17 cellular contexts compared by ENCODE assay signal in the genomic region with DNA sequence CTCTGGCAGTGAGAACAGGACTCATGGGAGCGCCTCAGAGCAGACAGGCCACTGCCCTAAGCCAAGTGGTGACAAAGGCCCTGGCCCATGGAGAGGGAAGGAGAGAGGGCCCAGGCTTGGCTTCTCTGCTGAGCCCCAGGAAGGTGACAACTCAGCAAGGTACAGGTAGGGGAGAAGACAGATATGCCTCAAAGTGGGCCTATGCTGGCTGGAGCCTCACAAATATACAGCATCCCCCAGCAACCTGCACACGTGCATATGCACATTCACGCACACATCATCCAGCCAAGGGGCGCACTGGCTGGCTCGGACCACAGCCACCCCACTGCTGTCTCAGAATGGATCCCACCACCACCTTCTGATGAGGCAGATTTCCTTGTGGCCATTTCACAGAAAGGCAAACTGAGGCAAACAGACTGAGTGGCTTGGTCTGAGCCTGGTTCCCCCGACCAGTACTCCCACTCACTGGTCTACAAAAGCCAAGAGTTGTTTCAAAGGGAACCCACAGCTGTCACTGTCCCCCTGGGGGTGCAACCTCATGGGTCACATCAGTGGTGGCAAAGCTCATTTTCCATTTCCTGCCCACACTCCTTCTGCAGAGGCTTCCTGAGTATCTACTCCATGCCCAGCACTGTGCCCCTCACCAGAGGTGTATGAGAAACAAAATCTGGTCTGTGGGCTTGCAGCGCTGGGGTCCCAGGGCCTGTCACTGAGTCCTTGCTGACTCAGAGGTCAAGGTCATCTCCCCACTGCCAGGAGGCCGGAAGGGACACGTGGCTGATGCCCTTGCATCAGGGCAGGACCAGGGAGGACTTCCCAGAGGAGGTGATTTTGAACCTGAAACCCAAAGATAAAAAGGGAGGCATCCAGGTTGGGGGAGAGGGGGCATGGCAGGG.
DNase-seq lines count a peak whose midpoint lies in the region; ATAC-seq, FAIRE-seq and TF ChIP-seq lines count a peak whose summit lies in the region.
"Had no signal": no experiment of that assay in that cellular context is flagged by ENCODE, and none has a peak within 500 bp of the region (broad histone marks: within the 10 kb centered on the region; RNA-seq: fewer than 3 reads in every experiment).

No MANE protein-coding gene starts in this region.

- no peak overlapping the region for H2AFZ ChIP-seq in HepG2 (ENCODE audit: low read length)
- H2AFZ ChIP-seq in neuronal stem cell (ENCODE audit: low read length): no peak overlapping the region

- TF ChIP-seq CTCF in HepG2 (CRISPR knock-in tag; IDR thresholded peaks at IDR 0.05) (no peak), right lobe of liver (IDR thresholded peaks at IDR 0.05) (no peak), GM13977 (IDR thresholded peaks at IDR 0.05; ENCODE audit: extremely low read depth, insufficient read depth, missing control alignments) (no peak)

- FAIRE-seq in HepG2 (lab: Jason Lieb, UNC): no peak
- FAIRE-seq: A204.1 had no signal

- no peak overlapping the region; a peak in 1 of 6 replicates for H3K4me3 ChIP-seq in HepG2 (replicated peaks in 1 of 3; ENCODE audit: insufficient read depth in 1 of 3, low read depth in 2 of 3, low read length in 3 of 3)
- no peak overlapping the region for H3K4me3 ChIP-seq in right lobe of liver
- H3K4me3 ChIP-seq in adipocyte (ENCODE audit: low read length): no peak overlapping the region
- no peak overlapping the region for H3K4me3 ChIP-seq in neuronal stem cell (ENCODE audit: low read length in 2 of 2)

- H4K8ac ChIP-seq in neuronal stem cell (ENCODE audit: low read depth, low read length): no peak overlapping the region

- no peak overlapping the region for H3K4ac ChIP-seq in neuronal stem cell (ENCODE audit: low read length)

- CTCF ChIA-PET in HepG2 (lab: Yijun Ruan, JAX; ENCODE audit: low intra/inter-chr PET ratio, low total read pairs): no interaction called here

- H2AK5ac ChIP-seq in neuronal stem cell (ENCODE audit: low read depth, low read length): no peak overlapping the region

- H3K4me1 ChIP-seq in HepG2 (ENCODE audit: insufficient read depth, low read length): peaks cover 16% of the 10 kb centered on the region
- no peaks in the 10 kb centered on the region for H3K4me1 ChIP-seq in right lobe of liver
- peaks cover 29% of the 10 kb centered on the region for H3K4me1 ChIP-seq in adipocyte (ENCODE audit: control insufficient read depth, insufficient read depth, low read length)
- peaks cover 0 to 4% of the 10 kb centered on the region in 2 donors for H3K4me1 ChIP-seq in neuronal stem cell (ENCODE audit: control insufficient read depth in 2 of 2, insufficient read depth in 1 of 2, low read depth in 1 of 2, low read length in 2 of 2)

- no peak for TF ChIP-seq POLR2A in HepG2 (IDR thresholded peaks at IDR 0.05; ENCODE audit: insufficient read depth in 1 of 2, low read depth in 2 of 2, low read length in 2 of 2)
- TF ChIP-seq POLR2A in right lobe of liver (IDR thresholded peaks at IDR 0.05): no peak

- no peak overlapping the region for H2BK5ac ChIP-seq in neuronal stem cell (ENCODE audit: low read length)

- TF ChIP-seq RAD21 in HepG2 (CRISPR knock-in tag; IDR thresholded peaks at IDR 0.05): no peak

- no peak overlapping the region for H3K18ac ChIP-seq in neuronal stem cell (ENCODE audit: low read length)

- 0% methylated on average over 3 of the region's 9 CpGs for WGBS in HepG2 (ENCODE audit: low lambda C conversion rate)
- 48% methylated on average over 4 of the region's 9 CpGs for WGBS in right lobe of liver (ENCODE audit: insufficient coverage, low coverage, low lambda C conversion rate, missing lambda C conversion rate)
- no CpG with 5 or more reads among the region's 9 CpGs for WGBS in neuronal stem cell (ENCODE audit: extremely low coverage in 2 of 2, insufficient read length in 2 of 2, insufficient replicate concordance in 1 of 2), 2 donors

- H3K27ac ChIP-seq in HepG2 (ENCODE audit: extremely low read length, insufficient read depth, low read length) (no peak overlapping the region), right lobe of liver (no peak overlapping the region), neuronal stem cell (replicated peaks; ENCODE audit: low read length) (no peak overlapping the region), caudate nucleus (ENCODE audit: low read depth, low read length) (no peak overlapping the region)
- H3K27ac ChIP-seq: C4-2B had no signal

- H4K91ac ChIP-seq in neuronal stem cell (ENCODE audit: low read depth, low read length, poor library complexity): peak overlapping the region; percentile 56

- H3K9ac ChIP-seq in HepG2 (ENCODE audit: insufficient read depth, low read depth, low read length) (no peak overlapping the region), adipocyte (ENCODE audit: low read length) (peak overlapping the region; percentile 66), neuronal stem cell (ENCODE audit: low read depth, low read length, poor library complexity) (no peak overlapping the region)

- ATAC-seq in HepG2 (no peak), right lobe of liver (no peak)

- H3K4me2 ChIP-seq in HepG2 (ENCODE audit: low read depth, low read length): no peak overlapping the region
- no peak overlapping the region for H3K4me2 ChIP-seq in neuronal stem cell (ENCODE audit: insufficient read depth, low read length, poor library complexity, severe bottlenecking)

- no peaks in the 10 kb centered on the region for H4K20me1 ChIP-seq in HepG2 (ENCODE audit: insufficient read depth, low read length)

- H3K36me3 ChIP-seq in HepG2 (replicated peaks in 1 of 2; ENCODE audit: control insufficient read depth in 1 of 2, insufficient read depth in 2 of 2, low read length in 2 of 2) (no peaks in the 10 kb centered on the region), right lobe of liver (no peaks in the 10 kb centered on the region), adipocyte (ENCODE audit: control insufficient read depth, insufficient read depth, low read length, severe bottlenecking) (no peaks in the 10 kb centered on the region), neuronal stem cell (replicated peaks in 1 of 2; ENCODE audit: control insufficient read depth in 2 of 2, insufficient read depth in 2 of 2, low read length in 2 of 2) (no peaks in the 10 kb centered on the region)

- TF ChIP-seq EP300 in HepG2 (IDR thresholded peaks at IDR 0.05; ENCODE audit: low read depth in 2 of 2, low read length in 2 of 2) (no peak), HepG2 (CRISPR knock-in tag; IDR thresholded peaks at IDR 0.05; ENCODE audit: borderline replicate concordance) (no peak)

- H2BK12ac ChIP-seq in neuronal stem cell (ENCODE audit: low read length): no peak overlapping the region

- H3K27me3 ChIP-seq in HepG2 (ENCODE audit: control insufficient read depth in 1 of 2, insufficient read depth in 2 of 2, low read length in 2 of 2): peaks cover 0 to 10% of the 10 kb centered on the region in 2 experiments; a peak in 2 of 5 replicates
- H3K27me3 ChIP-seq in right lobe of liver: no peaks in the 10 kb centered on the region
- H3K27me3 ChIP-seq in adipocyte (replicated peaks; ENCODE audit: control insufficient read depth, insufficient read depth, low read length): no peaks in the 10 kb centered on the region
- no peaks in the 10 kb centered on the region for H3K27me3 ChIP-seq in neuronal stem cell (ENCODE audit: control insufficient read depth in 3 of 3, insufficient read depth in 3 of 3, low read depth in 1 of 3, low read length in 3 of 3)

- H3K79me1 ChIP-seq in neuronal stem cell (ENCODE audit: low read depth, low read length): no peaks in the 10 kb centered on the region

- no peaks in the 10 kb centered on the region for H3K79me2 ChIP-seq in HepG2 (ENCODE audit: insufficient read depth, low read length)

- no TSS peak for BruUV-seq in HepG2 (replicated peaks; lab: Mats Ljungman, UMichigan)

- no peak overlapping the region for H2BK120ac ChIP-seq in neuronal stem cell (ENCODE audit: low read depth, low read length)

- H3K9me3 ChIP-seq in HepG2 (ENCODE audit: low read length): no peaks in the 10 kb centered on the region
- H3K9me3 ChIP-seq in right lobe of liver: no peaks in the 10 kb centered on the region
- H3K9me3 ChIP-seq in adipocyte (ENCODE audit: control insufficient read depth, low read length): peaks cover 33% of the 10 kb centered on the region
- peaks cover 0 to 3% of the 10 kb centered on the region in 2 donors for H3K9me3 ChIP-seq in neuronal stem cell (replicated peaks in 1 of 2; ENCODE audit: control insufficient read depth in 2 of 2, insufficient read depth in 1 of 2, low read depth in 1 of 2, low read length in 2 of 2)

- intact Hi-C loops in HepG2 (cut with micrococcal nuclease; ENCODE audit: unreplicated experiment) (no loop called here), right lobe of liver (cut with DNase I) (no loop called here)

- POLR2A ChIA-PET in HepG2 (lab: Yijun Ruan, JAX): interaction anchor here (0.9 kb wide), 1 partner anchor 11 kb away, joined by 3 read pairs; no protein-coding TSS in a partner anchor

- H3K23ac ChIP-seq in neuronal stem cell (ENCODE audit: low read depth, low read length, poor library complexity): no peak overlapping the region

- no peak overlapping the region for H2BK15ac ChIP-seq in neuronal stem cell (ENCODE audit: low read length)

- DNase-seq in HepG2 (ENCODE audit: low spot score) (peak; percentile 15), right lobe of liver (no peak), adipocyte (ENCODE audit: low read depth) (no peak), neuronal stem cell (ENCODE audit: low spot score) (no peak), caudate nucleus (lab: John Stamatoyannopoulos, UW) (no peak), GM13977 (ENCODE audit: low spot score) (no peak), NCI-H774 (lab: John Stamatoyannopoulos, UW) (no peak)
- DNase-seq: EL; H9; MV-4-11; NCI-H1417; NCI-H1930; NCI-H69; NK-92 treated with Interleukin-12 subunit alpha and Interleukin-12 subunit beta, amount 100 ng/mL, for 24 hours; SHP77 had no signal

- no peak overlapping the region for H3K14ac ChIP-seq in neuronal stem cell (ENCODE audit: low read length)

- in situ Hi-C loops in HepG2 (cut with HindIII; ENCODE audit: extremely low pct_ligation_motif_present, low pct_unique_long_range_greater_than_20kb) (loop anchor here (25.0 kb wide), 1 partner anchor 747 kb away; a partner anchor contains a TSS), GM13977 (cut with MboI; ENCODE audit: low pct_unique_long_range_greater_than_20kb, low sequenced_read_pairs, unreplicated experiment) (loop anchor here (25.0 kb wide), 1 partner anchor 547 kb away; no protein-coding TSS in a partner anchor)

TF ChIP-seq in HepG2, 621 proteins besides CTCF, POLR2A, EP300 and RAD21 (continues in another document):
- TF ChIP-seq, protein P1, sequence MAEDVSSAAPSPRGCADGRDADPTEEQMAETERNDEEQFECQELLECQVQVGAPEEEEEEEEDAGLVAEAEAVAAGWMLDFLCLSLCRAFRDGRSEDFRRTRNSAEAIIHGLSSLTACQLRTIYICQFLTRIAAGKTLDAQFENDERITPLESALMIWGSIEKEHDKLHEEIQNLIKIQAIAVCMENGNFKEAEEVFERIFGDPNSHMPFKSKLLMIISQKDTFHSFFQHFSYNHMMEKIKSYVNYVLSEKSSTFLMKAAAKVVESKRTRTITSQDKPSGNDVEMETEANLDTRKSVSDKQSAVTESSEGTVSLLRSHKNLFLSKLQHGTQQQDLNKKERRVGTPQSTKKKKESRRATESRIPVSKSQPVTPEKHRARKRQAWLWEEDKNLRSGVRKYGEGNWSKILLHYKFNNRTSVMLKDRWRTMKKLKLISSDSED (CRISPR knock-in tag; IDR thresholded peaks at IDR 0.05): no peak
- TF ChIP-seq ELF1 (CRISPR knock-in tag; IDR thresholded peaks at IDR 0.05) (no peak), HNRNPL (IDR thresholded peaks at IDR 0.05; ENCODE audit: low read depth, low read length) (no peak)
